In genomic region chr11:27694992-27695391, GRCh38 we compare ENCODE assay signal across 1 cellular context.
TF ChIP-seq lines count a peak whose summit lies in the region.

No MANE protein-coding gene starts in this region.

TF ChIP-seq in K562, 482 proteins besides CTCF, POLR2A, EP300 and RAD21 (continued from another document):
- no peak for TF ChIP-seq ZNF592 (IDR thresholded peaks at IDR 0.05)
- TF ChIP-seq TRIM24 (IDR thresholded peaks at IDR 0.05) = no peak
- no peak for TF ChIP-seq DPF2 (IDR thresholded peaks at IDR 0.05)
- no peak for TF ChIP-seq TFE3 (CRISPR knock-in tag; IDR thresholded peaks at IDR 0.05)
- TF ChIP-seq HCFC1 (IDR thresholded peaks at IDR 0.05; ENCODE audit: low read depth, low read length) = no peak
- TF ChIP-seq ZNF57 (CRISPR knock-in tag; IDR thresholded peaks at IDR 0.05) = no peak
- TF ChIP-seq ZNF175 (CRISPR knock-in tag; IDR thresholded peaks at IDR 0.05; ENCODE audit: low read depth) = no peak
- no peak for TF ChIP-seq COPS2 (conservative IDR thresholded peaks at IDR 0.05)
